In the genomic region with DNA sequence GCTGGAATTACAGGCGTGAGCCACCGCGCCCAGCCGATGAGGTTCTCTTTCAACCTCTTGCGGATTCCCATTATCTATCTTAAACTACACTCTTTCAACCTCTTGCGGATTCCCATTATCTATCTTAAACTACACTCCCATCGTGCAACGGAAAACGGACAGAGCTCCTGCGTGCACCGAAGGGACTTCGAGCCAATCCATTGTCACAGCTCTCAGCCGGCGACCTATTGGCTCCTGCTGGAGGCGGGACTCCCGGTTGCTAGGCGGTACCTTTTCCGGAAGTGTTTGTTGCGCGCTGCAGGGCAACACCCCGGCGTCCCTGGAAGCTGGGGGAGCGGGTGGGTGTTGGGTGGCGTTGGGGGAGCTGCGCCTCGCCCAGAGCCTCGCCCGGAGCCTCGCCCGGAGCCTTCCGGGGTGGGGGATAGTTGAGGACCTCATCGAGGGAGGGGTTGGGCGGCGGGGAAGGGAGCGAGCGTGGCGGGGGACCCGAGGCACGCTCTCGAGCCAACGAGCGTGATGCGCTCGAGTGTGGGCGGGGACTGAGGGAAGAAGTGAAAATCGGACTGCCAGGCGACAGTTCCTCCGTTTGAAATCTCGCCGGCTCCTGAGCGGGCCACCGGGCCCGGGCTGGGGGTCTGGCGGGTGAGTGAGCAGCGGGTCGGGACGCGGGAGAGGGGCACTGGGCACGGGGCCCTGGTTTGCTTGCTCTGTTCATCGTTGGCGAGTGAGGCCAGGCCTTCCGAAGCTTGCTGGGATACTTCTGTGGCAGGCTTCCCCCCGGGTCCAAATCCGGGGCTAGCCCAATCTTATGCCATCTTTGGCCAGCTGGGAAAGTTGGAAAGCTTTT, we compare ENCODE assay signal across 8 cellular contexts. TPM values are rescaled to one million over a fixed set of nuclear protein-coding genes. Genes with fewer than 3 reads are reported as not detected.
DNase-seq lines count a peak whose midpoint lies in the region; ATAC-seq, FAIRE-seq and TF ChIP-seq lines count a peak whose summit lies in the region.

TSS of gene CEP164 (plus strand) at position 288 of the 847 bp plus-strand sequence. CDS start 10,733 bp downstream, outside the sequence.

- H3K9me3 Mint-ChIP-seq in Calu3 (ENCODE audit: low read depth, unreplicated experiment), result peaks cover 2% of the 10 kb centered on the region

- no peaks in the 10 kb centered on the region for H3K9me2 ChIP-seq in OCI-LY1 (ENCODE audit: low read depth, low read length)

- dilution Hi-C loops in endothelial cell of umbilical vein (cut with MboI; ENCODE audit: extremely low pct_ligation_motif_present, low sequenced_read_pairs), result no loop called here

- H4K20me1 ChIP-seq in OCI-LY1 (ENCODE audit: insufficient read depth, low read length), result no peaks in the 10 kb centered on the region
- no peaks in the 10 kb centered on the region for H4K20me1 ChIP-seq in endothelial cell of umbilical vein (replicated peaks; ENCODE audit: control insufficient read depth, extremely low read depth, insufficient read depth, low read length)

- WGBS in HUES64, result under 1% methylated on average over 64 of the region's 64 CpGs

- no peaks in the 10 kb centered on the region for H3K4me1 Mint-ChIP-seq in Calu3 (ENCODE audit: low read depth, unreplicated experiment)

- H3F3A ChIP-seq in OCI-LY1 (ENCODE audit: insufficient read depth, low read length), result no peaks in the 10 kb centered on the region

- H2AFZ ChIP-seq in OCI-LY1 (ENCODE audit: low read length), result no peak within 1 kb of the TSS
- H2AFZ ChIP-seq in endothelial cell of umbilical vein (ENCODE audit: low read depth, low read length), result peak within 1 kb of the TSS; percentile 82

- H3K4me1 ChIP-seq in HUES64 (ENCODE audit: insufficient read depth, low read length) (peaks cover 6% of the 10 kb centered on the region; the same call in 1 of the 2 replicates), OCI-LY1 (ENCODE audit: insufficient read depth, low read length, severe bottlenecking) (peaks cover 14% of the 10 kb centered on the region), endothelial cell of umbilical vein (ENCODE audit: control insufficient read depth, extremely low read depth, insufficient read depth, low read length) (peaks cover 9% of the 10 kb centered on the region)

- TF ChIP-seq CTCF in Calu3 (IDR thresholded peaks at IDR 0.05; ENCODE audit: unreplicated experiment) (no peak), OCI-LY1 (IDR thresholded peaks at IDR 0.05; ENCODE audit: low read length) (no peak), endothelial cell of umbilical vein (IDR thresholded peaks at IDR 0.05; ENCODE audit: extremely low read depth in 1 of 2, insufficient read depth in 1 of 2, low read depth in 1 of 2, low read length in 2 of 2) (no peak)

- H3K9me3 ChIP-seq in HUES64 (ENCODE audit: insufficient read depth, low read depth, low read length) (no peaks in the 10 kb centered on the region), OCI-LY1 (ENCODE audit: low read length) (no peaks in the 10 kb centered on the region), endothelial cell of umbilical vein (replicated peaks; ENCODE audit: control insufficient read depth, insufficient read depth, low read length) (no peaks in the 10 kb centered on the region)

- DNase-seq in Calu3, result peak; percentile 89
- DNase-seq in activated CD8-positive, alpha-beta memory T cell treated with anti-CD3 and anti-CD28 coated beads, Interleukin-2, amount 50 U/mL, for 4 hours, result peak; percentile 94
- DNase-seq in endothelial cell of umbilical vein (ENCODE audit: low read depth, low spot score), result peak; percentile 95
- peak; percentile 95 for DNase-seq in midbrain (lab: John Stamatoyannopoulos, UW)
- DNase-seq in stimulated activated CD8-positive, alpha-beta memory T cell treated with anti-CD3 and anti-CD28 coated beads, Interleukin-2, amount 100 ng/mL, for 1 hour (ENCODE audit: low read depth in 2 of 2), result peak; percentile 87 to 88

- no peaks in the 10 kb centered on the region for H3K36me3 ChIP-seq in HUES64 (ENCODE audit: insufficient read depth, low read length)
- no peaks in the 10 kb centered on the region for H3K36me3 ChIP-seq in OCI-LY1 (ENCODE audit: insufficient read depth, low read length)
- H3K36me3 ChIP-seq in endothelial cell of umbilical vein (ENCODE audit: control insufficient read depth in 2 of 2, extremely low read depth in 1 of 2, insufficient read depth in 2 of 2, low read length in 2 of 2), result no peaks in the 10 kb centered on the region

- POLR2A ChIA-PET in endothelial cell of umbilical vein (lab: Charles Lee), result interaction anchor here (0.9 kb wide), 1 partner anchor 9 kb away, joined by 3 read pairs; no protein-coding TSS in a partner anchor

- CTCF ChIA-PET in Calu3 (lab: Charles Lee) (interaction anchor here (0.7 kb wide), 2 partner anchors 288 to 320 kb away, joined by 5 to 6 read pairs; no protein-coding TSS in a partner anchor), endothelial cell of umbilical vein (lab: Charles Lee) (interaction anchor here (0.8 to 1.5 kb wide), 11 partner anchors 9 to 595 kb away, joined by 3 to 8 read pairs (median 4); partner anchors contain the start of gene BACE1)

- H3K9me1 ChIP-seq in endothelial cell of umbilical vein (replicated peaks; ENCODE audit: control insufficient read depth, extremely low read depth, insufficient read depth, low read length), result no peaks in the 10 kb centered on the region

- peak; percentile 85 for TF ChIP-seq POLR2A in endothelial cell of umbilical vein (IDR thresholded peaks at IDR 0.05; ENCODE audit: low read depth, low read length)

- H3K4me3 ChIP-seq in HUES64 (ENCODE audit: low read length) (peak within 1 kb of the TSS; percentile 81), OCI-LY1 (ENCODE audit: low read depth, low read length, poor library complexity, severe bottlenecking) (peak within 1 kb of the TSS; percentile 72), endothelial cell of umbilical vein (replicated peaks in 1 of 3; ENCODE audit: insufficient read depth in 1 of 3, low read depth in 1 of 3, low read length in 3 of 3) (peak within 1 kb of the TSS; percentile 62 to 79 (median 78))

- peaks cover 5% of the 10 kb centered on the region; the same call in 1 of the 2 replicates for H3K27me3 ChIP-seq in HUES64 (ENCODE audit: insufficient read depth, low read length)
- no peaks in the 10 kb centered on the region for H3K27me3 ChIP-seq in OCI-LY1 (ENCODE audit: insufficient read depth, low read length)
- H3K27me3 ChIP-seq in endothelial cell of umbilical vein (ENCODE audit: control insufficient read depth in 2 of 2, insufficient read depth in 2 of 2, low read length in 2 of 2), result no peaks in the 10 kb centered on the region

- H3K79me2 ChIP-seq in OCI-LY1 (ENCODE audit: insufficient read depth, low read length) (no peaks in the 10 kb centered on the region), endothelial cell of umbilical vein (ENCODE audit: control insufficient read depth, insufficient read depth, low read length) (peaks cover 1% of the 10 kb centered on the region)

- BruUV-seq in Calu3 (replicated peaks; lab: Mats Ljungman, UMichigan) (no TSS peak), endothelial cell of umbilical vein (replicated peaks; lab: Mats Ljungman, UMichigan) (no TSS peak)

- H3K27me3 Mint-ChIP-seq in Calu3 (ENCODE audit: unreplicated experiment), result no peaks in the 10 kb centered on the region

- peak; percentile 100 for FAIRE-seq in endothelial cell of umbilical vein (lab: Jason Lieb, UNC)

- 0 out of 2 replicates have a peak within 1 kb of the TSS, but pooled peaks have one; percentile 50 for H3K27ac ChIP-seq in HUES64 (ENCODE audit: low read depth, low read length)
- H3K27ac ChIP-seq in OCI-LY1 (ENCODE audit: low read depth, low read length, poor library complexity, severe bottlenecking), result no peak within 1 kb of the TSS
- H3K27ac ChIP-seq in endothelial cell of umbilical vein (ENCODE audit: insufficient read depth, low read depth, low read length), result peak within 1 kb of the TSS; percentile 48

- H3K36me3 Mint-ChIP-seq in Calu3 (ENCODE audit: insufficient read depth, unreplicated experiment), result no peaks in the 10 kb centered on the region

- H3K9ac ChIP-seq in HUES64 (ENCODE audit: low read depth, low read length), result peak within 1 kb of the TSS; percentile 77
- H3K9ac ChIP-seq in OCI-LY1 (ENCODE audit: low read length), result peak within 1 kb of the TSS; percentile 72
- peak within 1 kb of the TSS; percentile 80 for H3K9ac ChIP-seq in endothelial cell of umbilical vein (replicated peaks; ENCODE audit: extremely low read depth, insufficient read depth, low read length)

- intact Hi-C loops in Calu3 (cut with micrococcal nuclease; ENCODE audit: unreplicated experiment) (no loop called here), endothelial cell of umbilical vein (cut with micrococcal nuclease) (loop anchor here (1.0 to 5.0 kb wide), 3 partner anchors 11 to 540 kb away; partner anchors contain the start of genes BACE1, PCSK7, RNF214 and ZPR1)

- H3K4me2 ChIP-seq in OCI-LY1 (ENCODE audit: low read length) (peak within 1 kb of the TSS; percentile 86), endothelial cell of umbilical vein (ENCODE audit: insufficient read depth, low read length) (peak within 1 kb of the TSS; percentile 79)

- H3K27ac Mint-ChIP-seq in Calu3 (ENCODE audit: unreplicated experiment), result no peak within 1 kb of the TSS

- ATAC-seq in GM21447 (IDR thresholded peaks at IDR 0.05; ENCODE audit: unreplicated experiment), result peak; percentile 97

- no peak within 1 kb of the TSS for H3K4me3 Mint-ChIP-seq in Calu3 (ENCODE audit: low read depth, unreplicated experiment)

TF ChIP-seq in endothelial cell of umbilical vein, 7 proteins besides CTCF, POLR2A, EP300 and RAD21 (continues in another document):
- peak; percentile 27 for TF ChIP-seq MAX (IDR thresholded peaks at IDR 0.05; ENCODE audit: insufficient read depth, insufficient read length)
- TF ChIP-seq GATA2 (IDR thresholded peaks at IDR 0.05; ENCODE audit: insufficient read depth, insufficient read length, low read depth, low read length), result no peak
- TF ChIP-seq EZH2 (IDR thresholded peaks at IDR 0.05; ENCODE audit: borderline replicate concordance, low read depth, low read length, severe bottlenecking), result no peak
- no peak for TF ChIP-seq FOS (IDR thresholded peaks at IDR 0.05; ENCODE audit: borderline replicate concordance, insufficient read depth, low read length)
- TF ChIP-seq POLR2AphosphoS5 (IDR thresholded peaks at IDR 0.05; ENCODE audit: insufficient read depth, low read depth, low read length), result peak; percentile 53

RNA-seq across cellular contexts. Expression of gene CEP164, which starts in this region (rescaled TPM):
- 25.4 and 29.6 TPM in 2 replicates for total RNA-seq in Calu3 (2022)
- 9.6 TPM for polyA plus RNA-seq in HUES64 (2013, experiment 1 of 2)
- polyA plus RNA-seq in HUES64 (2013, experiment 2 of 2), result 8.7 TPM
- 39.5 and 48.4 TPM in 2 replicates for total RNA-seq in endothelial cell of umbilical vein
- 21.3 and 22.7 TPM in 2 replicates for polyA plus RNA-seq in endothelial cell of umbilical vein
- 18.7 and 19.0 TPM in 2 replicates for polyA plus RNA-seq in endothelial cell of umbilical vein (2011; cell fraction: cytosol; rRNA removed)
- polyA plus RNA-seq in endothelial cell of umbilical vein (2011; cell fraction: nucleus; rRNA removed), result 109 and 123 TPM in 2 replicates
- 30.9 and 34.4 TPM in 2 replicates for polyA plus RNA-seq in endothelial cell of umbilical vein (2012)
- polyA minus RNA-seq in endothelial cell of umbilical vein, result 43.5 and 49.1 TPM in 2 replicates
- polyA minus RNA-seq in endothelial cell of umbilical vein (2011; cell fraction: cytosol; rRNA and poly(A)+ RNA removed), result 6.8 TPM
- polyA minus RNA-seq in endothelial cell of umbilical vein (2011; cell fraction: nucleus; rRNA and poly(A)+ RNA removed), result 32.4 and 39.9 TPM in 2 replicates
